ENCODE assay signal across 8 cellular contexts in genomic region chr5:132496631-132497487, GRCh38. TPM values are rescaled to one million over a fixed set of nuclear protein-coding genes. Genes with fewer than 3 reads are reported as not detected.
DNase-seq lines count a peak whose midpoint lies in the region; ATAC-seq and TF ChIP-seq lines count a peak whose summit lies in the region.

No MANE protein-coding gene starts in this region.

- TF ChIP-seq CTCF in BE2C (IDR thresholded peaks at IDR 0.05; ENCODE audit: low read depth, low read length) (no peak), OCI-LY7 (conservative IDR thresholded peaks at IDR 0.05; ENCODE audit: low read length) (no peak), fibroblast of villous mesenchyme (IDR thresholded peaks at IDR 0.05; ENCODE audit: insufficient read depth, low read depth, low read length) (no peak), transverse colon (IDR thresholded peaks at IDR 0.05) (peak in 1 of 5 experiments; percentile 6)

- peaks cover 70 to 76% of the 10 kb centered on the region in 2 donors for H3K4me1 Mint-ChIP-seq in natural killer cell treated with Interleukin-12 subunit alpha and Interleukin-12 subunit beta and Interleukin-15 and Interleukin-18, amount 100 ng/mL, for 72 hours (ENCODE audit: low read depth in 2 of 2)

- no peaks in the 10 kb centered on the region for H3K9me3 Mint-ChIP-seq in natural killer cell treated with Interleukin-12 subunit alpha and Interleukin-12 subunit beta and Interleukin-15 and Interleukin-18, amount 100 ng/mL, for 72 hours

- no peaks in the 10 kb centered on the region for H3K9me2 ChIP-seq in OCI-LY7 (ENCODE audit: insufficient read depth, low read length)

- ATAC-seq in GM18909 (IDR thresholded peaks at IDR 0.05; ENCODE audit: poor library complexity, unreplicated experiment) (peak; percentile 47), HG03103 (IDR thresholded peaks at IDR 0.05; ENCODE audit: low read depth, unreplicated experiment) (peak; percentile 34)
- ATAC-seq in natural killer cell treated with Interleukin-12 subunit alpha and Interleukin-12 subunit beta and Interleukin-15 and Interleukin-18, amount 100 ng/mL, for 72 hours = peak; percentile 80 to 83

- H3K36me3 ChIP-seq in BE2C (no peaks in the 10 kb centered on the region), OCI-LY7 (ENCODE audit: insufficient read depth, low read length) (no peaks in the 10 kb centered on the region), transverse colon (no peaks in the 10 kb centered on the region)

- H3K4me3 ChIP-seq in BE2C (ENCODE audit: low read depth, low read length) (peak overlapping the region; percentile 76), OCI-LY7 (ENCODE audit: low read depth, low read length, poor library complexity, severe bottlenecking) (peak overlapping the region; percentile 78), fibroblast of villous mesenchyme (ENCODE audit: low read depth, low read length) (peak overlapping the region; percentile 68), transverse colon (peak overlapping the region; percentile 46 to 68 (median 56))

- peak overlapping the region; percentile 99 for H3K4me2 ChIP-seq in OCI-LY7 (ENCODE audit: low read length)

- intact Hi-C loops in OCI-LY7 (cut with micrococcal nuclease; ENCODE audit: unreplicated experiment) (loop anchor here (1.0 to 10.0 kb wide), 4 partner anchors 78 to 1438 kb away; no protein-coding TSS in a partner anchor), transverse colon (cut with DNase I; ENCODE audit: low total_unique reads) (no loop called here)

- 2% methylated on average over 61 of the region's 62 CpGs; no CpG with 5 or more reads in 1 of the 2 donors for WGBS in transverse colon (ENCODE audit: low coverage in 1 of 2), 2 donors

- CTCF ChIA-PET in OCI-LY7 (lab: Charles Lee; ENCODE audit: unreplicated experiment) = interaction anchor here (0.6 to 1.4 kb wide), 7 partner anchors 30 to 391 kb away, joined by 3 to 9 read pairs (median 5); no protein-coding TSS in a partner anchor

- peak; percentile 91 for TF ChIP-seq EP300 in transverse colon (IDR thresholded peaks at IDR 0.05; ENCODE audit: low read depth)

- DNase-seq in BE2C = peak; percentile 64
- peak; percentile 75 for DNase-seq in OCI-LY7 (ENCODE audit: low spot score)
- peak; percentile 44 for DNase-seq in activated effector memory CD4-positive, alpha-beta T cell treated with Interleukin-2 at 50 U/mL for 16 hours
- DNase-seq in fibroblast of villous mesenchyme (ENCODE audit: low read depth) = peak; percentile 93
- DNase-seq in natural killer cell treated with Interleukin-12 subunit alpha and Interleukin-12 subunit beta and Interleukin-15 and Interleukin-18, amount 100 ng/mL, for 72 hours (ENCODE audit: low spot score) = peak; percentile 96
- DNase-seq in transverse colon = peak; percentile 95

- BruUV-seq in OCI-LY7 (replicated peaks; lab: Mats Ljungman, UMichigan) = no TSS peak

- no peaks in the 10 kb centered on the region for H3K27me3 ChIP-seq in BE2C
- no peaks in the 10 kb centered on the region for H3K27me3 ChIP-seq in transverse colon

- no peaks in the 10 kb centered on the region for H3K79me2 ChIP-seq in OCI-LY7 (ENCODE audit: insufficient read depth, low read depth, low read length)

- H3K36me3 Mint-ChIP-seq in natural killer cell treated with Interleukin-12 subunit alpha and Interleukin-12 subunit beta and Interleukin-15 and Interleukin-18, amount 100 ng/mL, for 72 hours = no peaks in the 10 kb centered on the region

- H3K4me1 ChIP-seq in BE2C (peaks cover 4% of the 10 kb centered on the region), OCI-LY7 (ENCODE audit: insufficient read depth, low read length, poor library complexity, severe bottlenecking) (peaks cover 65% of the 10 kb centered on the region), transverse colon (peaks cover 33 to 64% (median 49%) of the 10 kb centered on the region in 4 donors)

- no peaks in the 10 kb centered on the region for H4K20me1 ChIP-seq in OCI-LY7 (ENCODE audit: insufficient read depth, low read length)

- no peaks in the 10 kb centered on the region for H3K9me3 ChIP-seq in BE2C
- H3K9me3 ChIP-seq in OCI-LY7 (ENCODE audit: low read length) = no peaks in the 10 kb centered on the region
- no peaks in the 10 kb centered on the region for H3K9me3 ChIP-seq in transverse colon

- peak overlapping the region; percentile 90 to 100 for H3K27ac Mint-ChIP-seq in natural killer cell treated with Interleukin-12 subunit alpha and Interleukin-12 subunit beta and Interleukin-15 and Interleukin-18, amount 100 ng/mL, for 72 hours

- H3K27ac ChIP-seq in OCI-LY7 (ENCODE audit: low read depth, low read length, poor library complexity, severe bottlenecking) (peak overlapping the region; percentile 50), transverse colon (peak overlapping the region; percentile 95 to 99 (median 98))

- peak overlapping the region; percentile 88 for H3K4me3 Mint-ChIP-seq in natural killer cell treated with Interleukin-12 subunit alpha and Interleukin-12 subunit beta and Interleukin-15 and Interleukin-18, amount 100 ng/mL, for 72 hours

- POLR2A ChIA-PET in OCI-LY7 (lab: Charles Lee) = interaction anchor here (0.5 to 3.0 kb wide), 19 partner anchors 9 to 950 kb away, joined by 3 to 26 read pairs (median 4); partner anchors contain the start of gene RAD50

- in situ Hi-C loops in transverse colon (cut with MboI; ENCODE audit: low pct_ligation_motif_present in 1 of 4, low pct_unique_long_range_greater_than_20kb in 1 of 4, low sequenced_read_pairs in 3 of 4) = loop anchor here in 2 of 4 donors (10.0 kb wide), 1 partner anchor 82 kb away; no protein-coding TSS in a partner anchor

- no peaks in the 10 kb centered on the region for H3K27me3 Mint-ChIP-seq in natural killer cell treated with Interleukin-12 subunit alpha and Interleukin-12 subunit beta and Interleukin-15 and Interleukin-18, amount 100 ng/mL, for 72 hours

- H2AFZ ChIP-seq in OCI-LY7 (ENCODE audit: low read length) = peak overlapping the region; percentile 73; the same call in 1 of the 2 replicates

- TF ChIP-seq POLR2A in transverse colon (IDR thresholded peaks at IDR 0.05) = peak; percentile 59

RNA-seq across cellular contexts. Expression of gene IRF1, which starts 6.3 kb away (rescaled TPM):
- polyA plus RNA-seq in BE2C (2012; ENCODE audit: insufficient read depth, insufficient read length, low read depth) = 22.5 TPM
- total RNA-seq in OCI-LY7 (2014; rRNA removed; shearing (Covaris generic)) = 25.9 and 39.4 TPM in 2 replicates
- total RNA-seq in OCI-LY7 (2022) (24.8 and 32.3 TPM in 2 replicates), fibroblast of villous mesenchyme (27.1 and 56.6 TPM in 2 replicates), transverse colon (10 to 100 TPM; 40.8 to 86.9 (median 65.5) TPM)
- total RNA-seq in natural killer cell treated with Interleukin-12 subunit alpha and Interleukin-12 subunit beta and Interleukin-15 and Interleukin-18, amount 100 ng/mL, for 72 hours = 100 to 1,000 TPM; 351 to 512 TPM

RNA-seq across cellular contexts. Expression of gene IL5, which starts 46.5 kb away (rescaled TPM):
- polyA plus RNA-seq in BE2C (2012; ENCODE audit: insufficient read depth, insufficient read length, low read depth) = 1.3 TPM
- not detected in 2 replicates for total RNA-seq in OCI-LY7 (2014; rRNA removed; shearing (Covaris generic))
- total RNA-seq in OCI-LY7 (2022) (not detected in 2 replicates), fibroblast of villous mesenchyme (not detected in 2 replicates), transverse colon (not detected)
- total RNA-seq in natural killer cell treated with Interleukin-12 subunit alpha and Interleukin-12 subunit beta and Interleukin-15 and Interleukin-18, amount 100 ng/mL, for 72 hours = 1 to 10 TPM; 7.2 to 9.5 TPM

RNA-seq across cellular contexts. Expression of gene RAD50, which starts 59.9 kb away (rescaled TPM):
- 40.4 TPM for polyA plus RNA-seq in BE2C (2012; ENCODE audit: insufficient read depth, insufficient read length, low read depth)
- 24.0 and 34.1 TPM in 2 replicates for total RNA-seq in OCI-LY7 (2014; rRNA removed; shearing (Covaris generic))
- 59.8 and 70.0 TPM in 2 replicates for total RNA-seq in OCI-LY7 (2022)
- total RNA-seq in fibroblast of villous mesenchyme = 33.8 and 46.6 TPM in 2 replicates
- 10 to 100 TPM; 24.9 to 41.8 TPM for total RNA-seq in natural killer cell treated with Interleukin-12 subunit alpha and Interleukin-12 subunit beta and Interleukin-15 and Interleukin-18, amount 100 ng/mL, for 72 hours
- 10 to 100 TPM; 35.8 to 47.5 (median 41.3) TPM for total RNA-seq in transverse colon

Comparison
In these comparisons a context has a peak if more than half of its experiments do, and no peak if none do; other contexts are left out.
1. Peak in every context shown above with its lines: DNase-seq, ATAC-seq, H3K4me3 ChIP-seq and H3K27ac ChIP-seq.
2. DNase-seq: peak in every context shown above with its lines; median percentile 96 in natural killer cell treated with Interleukin-12 subunit alpha and Interleukin-12 subunit beta and Interleukin-15 and Interleukin-18, amount 100 ng/mL, for 72 hours; 95 in transverse colon; 93 in fibroblast of villous mesenchyme; 75 in OCI-LY7; 64 in BE2C; 44 in activated effector memory CD4-positive, alpha-beta T cell treated with Interleukin-2 at 50 U/mL for 16 hours.